Comparison of ENCODE assay signal across 25 cellular contexts in genomic region chr10:28853195-28853594, GRCh38.
DNase-seq lines count a peak whose midpoint lies in the region; ATAC-seq and TF ChIP-seq lines count a peak whose summit lies in the region.
"Had no signal": no experiment of that assay in that cellular context is flagged by ENCODE, and none has a peak within 500 bp of the region (broad histone marks: within the 10 kb centered on the region; RNA-seq: fewer than 3 reads in every experiment).

No MANE protein-coding gene starts in this region.

- no peak overlapping the region for H3K4me3 Mint-ChIP-seq in activated CD4-positive, alpha-beta memory T cell treated with anti-CD3 and anti-CD28 coated beads, Interleukin-2, amount 10 ng/mL, durations not matched to agents 7 days and 5 days
- H3K4me3 Mint-ChIP-seq: activated naive CD4-positive, alpha-beta T cell treated with anti-CD3 and anti-CD28 coated beads, Interleukin-2, amount 50 U/mL, for 24 hours; CD4-positive, CD25-positive, alpha-beta regulatory T cell; immature natural killer cell; natural killer cell treated with Interleukin-12 subunit alpha and Interleukin-12 subunit beta and Interleukin-15 and Interleukin-18, amount 100 ng/mL, for 72 hours; T-helper 17 cell; WTC11 had no signal

- H3K27ac ChIP-seq in mesenchymal stem cell (ENCODE audit: low read length, poor library complexity, severe bottlenecking), result peak overlapping the region; percentile 8
- H3K27ac ChIP-seq: A549, brain microvascular endothelial cell, GM23248 had no signal

- WGBS in mesenchymal stem cell, result 52% methylated on average over 5 of the region's 5 CpGs

- H3K27ac Mint-ChIP-seq in activated CD4-positive, alpha-beta memory T cell treated with anti-CD3 and anti-CD28 coated beads, Interleukin-2, amount 10 ng/mL, durations not matched to agents 7 days and 5 days, result no peak overlapping the region
- H3K27ac Mint-ChIP-seq: activated naive CD4-positive, alpha-beta T cell treated with anti-CD3 and anti-CD28 coated beads, Interleukin-2, amount 50 U/mL, for 24 hours; CD4-positive, CD25-positive, alpha-beta regulatory T cell; immature natural killer cell; natural killer cell treated with Interleukin-12 subunit alpha and Interleukin-12 subunit beta and Interleukin-15 and Interleukin-18, amount 100 ng/mL, for 72 hours; progenitor cell of endocrine pancreas; T-helper 17 cell; WTC11 had no signal

- H2AFZ ChIP-seq in mesenchymal stem cell (ENCODE audit: low read depth, low read length), result no peak overlapping the region
- H2AFZ ChIP-seq: GM23248 had no signal

- no peaks in the 10 kb centered on the region for H3K4me1 Mint-ChIP-seq in activated CD4-positive, alpha-beta memory T cell treated with anti-CD3 and anti-CD28 coated beads, Interleukin-2, amount 10 ng/mL, durations not matched to agents 7 days and 5 days
- H3K4me1 Mint-ChIP-seq: activated naive CD4-positive, alpha-beta T cell treated with anti-CD3 and anti-CD28 coated beads, Interleukin-2, amount 50 U/mL, for 24 hours; CD4-positive, CD25-positive, alpha-beta regulatory T cell; immature natural killer cell; T-helper 17 cell; WTC11 had no signal

- H2BK5ac ChIP-seq in mesenchymal stem cell (ENCODE audit: low read depth, low read length, poor library complexity, severe bottlenecking), result no peak overlapping the region

- DNase-seq in A172 (ENCODE audit: low spot score), result peak; percentile 35
- DNase-seq in LoVo (ENCODE audit: low spot score), result peak; percentile 61
- peak; percentile 65 for DNase-seq in choroid plexus epithelial cell (ENCODE audit: low read depth)
- peak; percentile 47 for DNase-seq in mesenchymal stem cell
- no peak for DNase-seq in NCI-H2171 treated with DMSO at 0.1 percent for 48 hours (lab: John Stamatoyannopoulos, UW)
- no peak for DNase-seq in BE2C
- DNase-seq in activated CD4-positive, alpha-beta memory T cell treated with anti-CD3 and anti-CD28 coated beads, Interleukin-2, amount 10 ng/mL, durations not matched to agents 7 days and 5 days, result no peak
- DNase-seq: activated T-cell treated with anti-CD3 and anti-CD28 coated beads, Interleukin-2, amount 50 U/mL, for 48 hours; brain microvascular endothelial cell; CD4-positive, CD25-positive, alpha-beta regulatory T cell; dermis blood vessel endothelial cell; DMS79; GM23248; immature natural killer cell; NCI-H1092; NCI-H2081 treated with DMSO at 0.1 percent for 48 hours; NCI-H526 treated with DMSO at 0.1 percent for 48 hours; spleen; T-helper 17 cell had no signal

- no peak overlapping the region for H3K14ac ChIP-seq in mesenchymal stem cell (ENCODE audit: low read length in 2 of 2)

- H2BK15ac ChIP-seq in mesenchymal stem cell (ENCODE audit: low read depth, poor library complexity, severe bottlenecking), result no peak overlapping the region

- no peak for ATAC-seq in HG03135 (IDR thresholded peaks at IDR 0.05; ENCODE audit: unreplicated experiment)
- ATAC-seq: A549; natural killer cell treated with Interleukin-12 subunit alpha and Interleukin-12 subunit beta and Interleukin-15 and Interleukin-18, amount 100 ng/mL, for 72 hours; T-helper 17 cell; WTC11 had no signal

- no peak overlapping the region for H3K4me2 ChIP-seq in mesenchymal stem cell (ENCODE audit: low read length, poor library complexity, severe bottlenecking)
- H3K4me2 ChIP-seq: A549 had no signal

- H3K9me3 ChIP-seq in mesenchymal stem cell (ENCODE audit: control insufficient read depth, low read length) (peaks cover 5% of the 10 kb centered on the region), BE2C (no peaks in the 10 kb centered on the region)

- peaks cover 3% of the 10 kb centered on the region for H3K4me1 ChIP-seq in mesenchymal stem cell (ENCODE audit: control insufficient read depth, insufficient read depth, low read depth, low read length)
- no peaks in the 10 kb centered on the region for H3K4me1 ChIP-seq in BE2C
- H3K4me1 ChIP-seq: A549 had no signal

- H3K9me3 Mint-ChIP-seq in activated CD4-positive, alpha-beta memory T cell treated with anti-CD3 and anti-CD28 coated beads, Interleukin-2, amount 10 ng/mL, durations not matched to agents 7 days and 5 days, result peaks cover 3% of the 10 kb centered on the region
- H3K9me3 Mint-ChIP-seq: activated naive CD4-positive, alpha-beta T cell treated with anti-CD3 and anti-CD28 coated beads, Interleukin-2, amount 50 U/mL, for 24 hours had no signal

- no peaks in the 10 kb centered on the region for H3K36me3 Mint-ChIP-seq in activated CD4-positive, alpha-beta memory T cell treated with anti-CD3 and anti-CD28 coated beads, Interleukin-2, amount 10 ng/mL, durations not matched to agents 7 days and 5 days (ENCODE audit: low read depth)
- H3K36me3 Mint-ChIP-seq: activated naive CD4-positive, alpha-beta T cell treated with anti-CD3 and anti-CD28 coated beads, Interleukin-2, amount 50 U/mL, for 24 hours; CD4-positive, CD25-positive, alpha-beta regulatory T cell; immature natural killer cell; natural killer cell treated with Interleukin-12 subunit alpha and Interleukin-12 subunit beta and Interleukin-15 and Interleukin-18, amount 100 ng/mL, for 72 hours had no signal

- TF ChIP-seq CTCF in choroid plexus epithelial cell (conservative IDR thresholded peaks at IDR 0.05; ENCODE audit: low read depth, low read length) (no peak), BE2C (IDR thresholded peaks at IDR 0.05; ENCODE audit: low read depth, low read length) (no peak)

- no peak overlapping the region for H3K18ac ChIP-seq in mesenchymal stem cell (ENCODE audit: low read depth in 1 of 2, low read length in 2 of 2)

- H3K4me3 ChIP-seq in choroid plexus epithelial cell (ENCODE audit: low read depth, low read length), result no peak overlapping the region
- H3K4me3 ChIP-seq in mesenchymal stem cell (ENCODE audit: insufficient read depth in 1 of 2, low read depth in 1 of 2, low read length in 2 of 2), result no peak overlapping the region
- no peak overlapping the region for H3K4me3 ChIP-seq in BE2C (ENCODE audit: low read depth, low read length)
- H3K4me3 ChIP-seq: A549, GM23248, spleen had no signal

- H3K27me3 Mint-ChIP-seq in activated CD4-positive, alpha-beta memory T cell treated with anti-CD3 and anti-CD28 coated beads, Interleukin-2, amount 10 ng/mL, durations not matched to agents 7 days and 5 days, result no peaks in the 10 kb centered on the region
- H3K27me3 Mint-ChIP-seq: CD4-positive, CD25-positive, alpha-beta regulatory T cell; progenitor cell of endocrine pancreas had no signal

- H3K36me3 ChIP-seq in mesenchymal stem cell (ENCODE audit: control insufficient read depth in 1 of 2, insufficient read depth in 2 of 2, low read depth in 1 of 2, low read length in 2 of 2) (no peaks in the 10 kb centered on the region), BE2C (no peaks in the 10 kb centered on the region)
- H3K36me3 ChIP-seq: brain microvascular endothelial cell, spleen had no signal

- CTCF ChIA-PET in activated CD4-positive, alpha-beta memory T cell treated with anti-CD3 and anti-CD28 coated beads, Interleukin-2, amount 10 ng/mL, durations not matched to agents 7 days and 5 days (lab: Charles Lee), result no interaction called here

- H3K9ac ChIP-seq in mesenchymal stem cell (ENCODE audit: low read length), result no peak overlapping the region
- H3K9ac ChIP-seq: GM23248 had no signal

- POLR2A ChIA-PET in activated CD4-positive, alpha-beta memory T cell treated with anti-CD3 and anti-CD28 coated beads, Interleukin-2, amount 10 ng/mL, durations not matched to agents 7 days and 5 days (lab: Charles Lee), result no interaction called here

- no peak overlapping the region for H2AK5ac ChIP-seq in mesenchymal stem cell (ENCODE audit: low read length, severe bottlenecking)

- H3K79me1 ChIP-seq in mesenchymal stem cell (replicated peaks; ENCODE audit: low read length, poor library complexity, severe bottlenecking), result no peaks in the 10 kb centered on the region

- no peak overlapping the region for H2BK120ac ChIP-seq in mesenchymal stem cell (ENCODE audit: low read depth, low read length)

- peaks cover 0 to 52% of the 10 kb centered on the region in 2 experiments for H3K27me3 ChIP-seq in mesenchymal stem cell (ENCODE audit: control insufficient read depth in 1 of 2, insufficient read depth in 1 of 2, low read length in 2 of 2)
- no peaks in the 10 kb centered on the region for H3K27me3 ChIP-seq in BE2C
- H3K27me3 ChIP-seq: brain microvascular endothelial cell, spleen had no signal

- no peak overlapping the region for H4K8ac ChIP-seq in mesenchymal stem cell (ENCODE audit: low read length)

- peak overlapping the region in 1 of 2 experiments; percentile 6 for H2BK12ac ChIP-seq in mesenchymal stem cell (ENCODE audit: low read length in 2 of 2)

- H4K91ac ChIP-seq in mesenchymal stem cell (ENCODE audit: low read length), result no peak overlapping the region

- no peak overlapping the region for H3K23ac ChIP-seq in mesenchymal stem cell (ENCODE audit: low read length in 2 of 2)

- H3K4ac ChIP-seq in mesenchymal stem cell (ENCODE audit: low read depth in 1 of 2, low read length in 2 of 2), result no peak overlapping the region

Comparison
In these comparisons a context has a peak if more than half of its experiments do, and no peak if none do; other contexts are left out.
1. DNase-seq: peak in A172 (single experiment), LoVo (single experiment), choroid plexus epithelial cell (single experiment) and mesenchymal stem cell (single experiment); none in NCI-H2171 treated with DMSO at 0.1 percent for 48 hours (single experiment), BE2C (single experiment) and activated CD4-positive, alpha-beta memory T cell treated with anti-CD3 and anti-CD28 coated beads, Interleukin-2, amount 10 ng/mL, durations not matched to agents 7 days and 5 days (single experiment).